Comparison of ENCODE assay signal across 24 cellular contexts in genomic region chr2:47564129-47564528, GRCh38. TPM values are rescaled to one million over a fixed set of nuclear protein-coding genes. Genes with fewer than 3 reads are reported as not detected.
"Had no signal": no experiment of that assay in that cellular context is flagged by ENCODE, and none has a peak within 500 bp of the region (broad histone marks: within the 10 kb centered on the region; RNA-seq: fewer than 3 reads in every experiment).

No MANE protein-coding gene starts in this region.

- H3K27ac ChIP-seq: ascending aorta, breast epithelium, cardiac muscle cell, coronary artery, dorsolateral prefrontal cortex, heart left ventricle had no signal

- FAIRE-seq: frontal cortex had no signal

- H3K4me1 ChIP-seq: ascending aorta, breast epithelium had no signal

- DNase-seq: activated CD4-positive, alpha-beta memory T cell treated with anti-CD3 and anti-CD28 coated beads for 36 hours; activated CD4-positive, alpha-beta T cell treated with anti-CD3 and anti-CD28 coated beads for 36 hours; activated CD4-positive, alpha-beta T cell treated with anti-CD3 and anti-CD28 coated beads, Interleukin-2, amount 10 ng/mL, durations not matched to agents 24 days and 14 days; activated CD4-positive, CD25-positive, alpha-beta regulatory T cell; activated CD4-positive, CD25-positive, alpha-beta regulatory T cell treated with anti-CD3 and anti-CD28 coated beads, Interleukin-2, amount 50 U/mL, for 72 hours; activated CD8-positive, alpha-beta memory T cell treated with anti-CD3 and anti-CD28 coated beads, Interleukin-2, amount 10 ng/mL, durations not matched to agents 7 days and 5 days; activated CD8-positive, alpha-beta memory T cell treated with anti-CD3 and anti-CD28 coated beads, Interleukin-2, amount 50 U/mL, for 4 hours; activated CD8-positive, alpha-beta T cell treated with anti-CD3 and anti-CD28 coated beads, Interleukin-2, amount 10 ng/mL, durations not matched to agents 7 days and 5 days; activated effector memory CD4-positive, alpha-beta T cell treated with anti-CD3 and anti-CD28 coated beads, Interleukin-2, amount 50 U/mL, for 16 hours; activated naive CD4-positive, alpha-beta T cell treated with anti-CD3 and anti-CD28 coated beads for 36 hours; activated naive CD8-positive, alpha-beta T cell treated with anti-CD3 and anti-CD28 coated beads for 36 hours; activated T-cell treated with anti-CD3 and anti-CD28 coated beads, Interleukin-2, amount 50 U/mL, for 1 hour; activated T-cell treated with anti-CD3 and anti-CD28 coated beads, Interleukin-2, amount 50 U/mL, for 48 hours; dorsolateral prefrontal cortex; effector memory CD4-positive, alpha-beta T cell; foreskin fibroblast; glutamatergic neuron; heart left ventricle; T-helper 2 cell had no signal

- H3K36me3 ChIP-seq: ascending aorta, breast epithelium, cardiac muscle cell, heart left ventricle had no signal

- H3K4me3 ChIP-seq: ascending aorta, breast epithelium, cardiac muscle cell, coronary artery, dorsolateral prefrontal cortex, heart left ventricle had no signal

- H3K9me3 ChIP-seq: ascending aorta, breast epithelium, heart left ventricle had no signal

- ATAC-seq: activated CD4-positive, alpha-beta T cell treated with anti-CD3 and anti-CD28 coated beads for 36 hours; activated CD8-positive, alpha-beta memory T cell treated with anti-CD3 and anti-CD28 coated beads, Interleukin-2, amount 10 ng/mL, durations not matched to agents 7 days and 5 days; activated CD8-positive, alpha-beta T cell treated with anti-CD3 and anti-CD28 coated beads, Interleukin-2, amount 10 ng/mL, durations not matched to agents 7 days and 5 days; heart left ventricle had no signal

RNA-seq across cellular contexts. Expression of gene KCNK12, which starts 6.7 kb away (rescaled TPM):
- total RNA-seq: ascending aorta, breast epithelium had no signal
